ENCODE assay signal across 1 cellular context in genomic region chr7:151560243-151560642, GRCh38.
TF ChIP-seq lines count a peak whose summit lies in the region.

No MANE protein-coding gene starts in this region.

TF ChIP-seq in IMR-90, 13 proteins besides CTCF, POLR2A, EP300 and RAD21 (continued from another document):
- TF ChIP-seq ELK1 (IDR thresholded peaks at IDR 0.05; ENCODE audit: borderline replicate concordance, low read depth, low read length) = no peak
- TF ChIP-seq MAFK (IDR thresholded peaks at IDR 0.05; ENCODE audit: low read depth, low read length) = no peak
- TF ChIP-seq BHLHE40 (IDR thresholded peaks at IDR 0.05; ENCODE audit: low read depth, low read length) = no peak
- TF ChIP-seq SMC3 (IDR thresholded peaks at IDR 0.05; ENCODE audit: low read depth, low read length) = no peak
- TF ChIP-seq FOS (IDR thresholded peaks at IDR 0.05; ENCODE audit: low read depth, low read length) = no peak
- TF ChIP-seq USF2 (IDR thresholded peaks at IDR 0.05; ENCODE audit: low read depth, low read length) = no peak
TF ChIP-seq in IMR-90: peak in this region for 0.
